ENCODE assay signal across 9 cellular contexts in the genomic region with DNA sequence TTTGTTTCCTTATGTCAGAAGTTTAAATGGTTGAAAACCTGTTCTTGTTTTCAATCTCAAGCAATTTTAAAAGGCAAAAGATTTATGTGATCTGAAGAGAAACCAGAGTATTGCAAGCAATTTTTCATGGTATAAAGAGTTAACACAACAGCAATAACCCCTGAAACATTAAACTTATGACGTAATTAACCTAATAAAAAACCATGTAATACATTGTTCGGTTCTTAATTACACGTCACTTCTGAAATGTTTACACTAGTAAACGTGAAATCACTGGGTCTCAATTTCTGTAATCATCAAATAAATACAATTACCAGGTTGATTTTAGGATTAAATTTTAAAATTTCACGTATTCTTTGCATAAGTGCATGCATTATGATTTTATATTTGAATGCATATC.
"Had no signal": no experiment of that assay in that cellular context is flagged by ENCODE, and none has a peak within 500 bp of the region (broad histone marks: within the 10 kb centered on the region; RNA-seq: fewer than 3 reads in every experiment).

No MANE protein-coding gene starts in this region.

- H3K4me2 ChIP-seq: GM23338 had no signal

- H2AFZ ChIP-seq: GM23338 had no signal

- ATAC-seq: GM23338, K562 had no signal

- FAIRE-seq: H1, H54, K562 had no signal

- H3K27ac ChIP-seq: HL-60 had no signal

- DNase-seq: H9, HCEC 1CT, HFFc6, IMR-90 had no signal

- H3K4me3 ChIP-seq: GM23338, K562 had no signal
